In the genomic region with DNA sequence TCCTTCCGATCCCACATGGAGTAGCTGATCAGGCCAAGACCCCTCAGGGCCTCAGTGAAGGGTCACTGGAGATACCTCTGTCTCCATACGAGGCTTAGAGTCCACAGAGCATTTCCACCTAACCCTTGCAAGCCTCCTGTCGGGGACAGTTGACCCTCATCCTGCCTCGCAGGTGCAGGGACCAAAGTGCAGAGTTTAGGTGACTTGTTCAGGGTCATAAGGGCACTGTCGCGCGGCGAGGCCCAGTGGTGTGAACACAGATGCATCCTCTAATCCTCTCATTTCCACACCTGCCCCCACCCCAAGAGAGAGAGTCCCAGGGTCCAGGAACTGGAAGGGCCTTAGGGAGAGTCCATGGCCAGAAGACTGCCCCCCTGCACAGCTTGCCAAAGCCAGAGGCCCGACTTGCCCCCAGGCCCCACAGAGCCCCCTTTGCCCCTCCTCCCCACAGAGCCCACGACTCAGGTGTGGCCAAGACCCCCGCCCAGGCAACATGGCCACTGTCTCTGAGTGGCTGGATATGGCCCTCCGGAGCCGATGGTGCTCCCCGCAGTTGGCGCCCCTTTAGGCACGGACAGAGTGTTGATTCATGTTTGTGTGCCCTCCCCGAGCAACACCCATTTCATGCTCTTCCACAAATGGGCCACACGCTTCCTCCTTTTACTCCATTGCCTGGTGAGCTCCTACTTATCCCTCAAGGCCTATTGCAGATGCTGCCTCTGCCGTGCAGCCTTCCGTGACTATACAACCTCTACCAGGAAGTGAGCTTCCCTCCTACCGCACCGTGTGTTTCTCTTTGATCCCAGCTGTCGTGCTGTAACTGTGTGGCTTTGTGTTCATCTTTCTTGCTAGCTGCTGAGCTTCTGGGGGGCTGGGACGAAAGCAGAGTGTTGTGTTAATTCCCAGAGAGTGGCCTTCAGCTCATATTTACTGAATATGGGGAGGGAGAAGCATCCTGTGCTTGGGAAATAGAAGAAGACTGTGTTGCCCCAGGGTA, we compare ENCODE assay signal across 14 cellular contexts. TPM values are rescaled to one million over a fixed set of nuclear protein-coding genes. Genes with fewer than 3 reads are reported as not detected.
A peak's percentile ranks its signal among the peaks of the same experiment; 100 is the strongest.
DNase-seq lines count a peak whose midpoint lies in the region; ATAC-seq and TF ChIP-seq lines count a peak whose summit lies in the region.
"Had no signal": no experiment of that assay in that cellular context is flagged by ENCODE, and none has a peak within 500 bp of the region (broad histone marks: within the 10 kb centered on the region; RNA-seq: fewer than 3 reads in every experiment).

No MANE protein-coding gene starts in this region.

- TF ChIP-seq CTCF in SK-N-SH (IDR thresholded peaks at IDR 0.05) (no peak), Loucy (conservative IDR thresholded peaks at IDR 0.05; ENCODE audit: low read length) (no peak), endodermal cell (conservative IDR thresholded peaks at IDR 0.05) (no peak)

- H3F3A ChIP-seq in SK-N-SH (replicated peaks; ENCODE audit: insufficient read depth) (no peaks in the 10 kb centered on the region), Loucy (ENCODE audit: low read depth) (no peaks in the 10 kb centered on the region)

- no peak overlapping the region for H3K4me2 ChIP-seq in SK-N-SH
- H3K4me2 ChIP-seq in Loucy (ENCODE audit: low read depth, low read length, poor library complexity, severe bottlenecking): no peak overlapping the region
- H3K4me2 ChIP-seq: hepatocyte had no signal

- intact Hi-C loops in posterior vena cava (cut with DNase I) (loop anchor here in 1 of 2 donors (10.0 kb wide), 1 partner anchor 50 kb away; no protein-coding TSS in a partner anchor), left colon (cut with DNase I, micrococcal nuclease) (no loop called here)

- no peaks in the 10 kb centered on the region for H3K79me2 ChIP-seq in SK-N-SH (ENCODE audit: insufficient read depth)
- no peaks in the 10 kb centered on the region for H3K79me2 ChIP-seq in Loucy (ENCODE audit: insufficient read depth, low read length)
- H3K79me2 ChIP-seq: hepatocyte had no signal

- TF ChIP-seq EP300 in SK-N-SH (IDR thresholded peaks at IDR 0.05; ENCODE audit: borderline replicate concordance in 1 of 2, low read depth in 1 of 2, low read length in 1 of 2): no peak

- ATAC-seq in SK-N-SH treated with all-trans-retinoic acid at 6 μM for 48 hours: no peak
- ATAC-seq in left colon: no peak

- H3K36me3 Mint-ChIP-seq in activated naive CD8-positive, alpha-beta T cell: peaks cover 3% of the 10 kb centered on the region
- H3K36me3 Mint-ChIP-seq in endodermal cell (ENCODE audit: low read depth): no peaks in the 10 kb centered on the region

- H3K9ac ChIP-seq in SK-N-SH: no peak overlapping the region
- H3K9ac ChIP-seq in Loucy (ENCODE audit: low read depth, low read length, poor library complexity, severe bottlenecking): no peak overlapping the region
- H3K9ac ChIP-seq in endodermal cell (ENCODE audit: extremely low read depth, low read length, poor library complexity, severe bottlenecking): no peak overlapping the region

- H3K27ac ChIP-seq in SK-N-SH (ENCODE audit: low read depth in 2 of 2, low read length in 1 of 2) (no peak overlapping the region), endodermal cell (ENCODE audit: low read depth, low read length) (no peak overlapping the region)
- H3K27ac ChIP-seq in effector memory CD4-positive, alpha-beta T cell (ENCODE audit: insufficient read depth, low read length, poor library complexity, severe bottlenecking): no peak overlapping the region
- H3K27ac ChIP-seq: 22Rv1, hepatocyte, SK-N-MC had no signal

- WGBS in SK-N-SH (ENCODE audit: low lambda C conversion rate): 38% methylated on average over 18 of the region's 24 CpGs
- WGBS in endodermal cell (ENCODE audit: insufficient coverage in 1 of 2, insufficient read length in 1 of 2), 2 experiments: 91 to 92% methylated on average over 17 to 24 of the region's 24 CpGs

- H3K36me3 ChIP-seq in SK-N-SH (replicated peaks in 1 of 2; ENCODE audit: control insufficient read depth in 1 of 2, insufficient read depth in 2 of 2, low read length in 1 of 2): no peaks in the 10 kb centered on the region
- H3K36me3 ChIP-seq in Loucy (ENCODE audit: insufficient read depth, low read length): no peaks in the 10 kb centered on the region
- no peaks in the 10 kb centered on the region for H3K36me3 ChIP-seq in endodermal cell (ENCODE audit: control insufficient read depth, insufficient read depth, low read length)
- H3K36me3 ChIP-seq in effector memory CD4-positive, alpha-beta T cell (ENCODE audit: control insufficient read depth, insufficient read depth, low read length): no peaks in the 10 kb centered on the region

- DNase-seq in SK-N-SH (no peak), posterior vena cava (ENCODE audit: low spot score) (peak; percentile 78), endodermal cell (no peak), left colon (no peak)
- DNase-seq in effector memory CD4-positive, alpha-beta T cell: no peak
- DNase-seq: NCI-H2171 treated with DMSO at 0.1 percent for 48 hours, stomach had no signal

- no peak overlapping the region for H2AFZ ChIP-seq in SK-N-SH (ENCODE audit: low read depth)
- H2AFZ ChIP-seq in Loucy (ENCODE audit: low read length): 0 out of 2 replicates have a peak overlapping the region, but pooled peaks have one; percentile 41
- H2AFZ ChIP-seq: hepatocyte had no signal

- H3K4me1 Mint-ChIP-seq in activated naive CD8-positive, alpha-beta T cell (ENCODE audit: low read depth): peaks cover 50% of the 10 kb centered on the region
- peaks cover 7% of the 10 kb centered on the region for H3K4me1 Mint-ChIP-seq in endodermal cell

- H3K27ac Mint-ChIP-seq in activated naive CD8-positive, alpha-beta T cell: peak overlapping the region; percentile 72
- no peak overlapping the region for H3K27ac Mint-ChIP-seq in endodermal cell

- H3K9me3 Mint-ChIP-seq in activated naive CD8-positive, alpha-beta T cell (ENCODE audit: low read depth): no peaks in the 10 kb centered on the region
- peaks cover 12% of the 10 kb centered on the region for H3K9me3 Mint-ChIP-seq in endodermal cell

- POLR2A ChIA-PET in SK-N-SH (lab: Yijun Ruan, JAX): no interaction called here

- H3K4me3 Mint-ChIP-seq in activated naive CD8-positive, alpha-beta T cell: peak overlapping the region; percentile 65
- H3K4me3 Mint-ChIP-seq in endodermal cell: no peak overlapping the region

- no peaks in the 10 kb centered on the region for H3K9me2 ChIP-seq in SK-N-SH
- no peaks in the 10 kb centered on the region for H3K9me2 ChIP-seq in Loucy (replicated peaks; ENCODE audit: low read depth, low read length)

- CTCF ChIA-PET in SK-N-SH (lab: Yijun Ruan, JAX): interaction anchor here (1.1 kb wide), 1 partner anchor 92 kb away, joined by 3 read pairs; no protein-coding TSS in a partner anchor

- H3K4me1 ChIP-seq in SK-N-SH (ENCODE audit: control insufficient read depth in 1 of 2, insufficient read depth in 2 of 2, low read depth in 1 of 2, low read length in 1 of 2) (no peaks in the 10 kb centered on the region), Loucy (ENCODE audit: insufficient read depth, low read length, poor library complexity, severe bottlenecking) (no peaks in the 10 kb centered on the region), endodermal cell (ENCODE audit: control insufficient read depth, insufficient read depth, low read length) (no peaks in the 10 kb centered on the region)
- H3K4me1 ChIP-seq in effector memory CD4-positive, alpha-beta T cell (ENCODE audit: control insufficient read depth, insufficient read depth, low read length, poor library complexity, severe bottlenecking): peaks cover 23% of the 10 kb centered on the region

- H3K9me3 ChIP-seq in SK-N-SH (no peaks in the 10 kb centered on the region), Loucy (ENCODE audit: insufficient read depth, low read depth, low read length) (no peaks in the 10 kb centered on the region), endodermal cell (ENCODE audit: control insufficient read depth, low read length) (peaks cover 7% of the 10 kb centered on the region)
- H3K9me3 ChIP-seq in effector memory CD4-positive, alpha-beta T cell (ENCODE audit: control insufficient read depth, low read length): no peaks in the 10 kb centered on the region
- H3K9me3 ChIP-seq: stomach had no signal

- H3K4me3 ChIP-seq in SK-N-SH (ENCODE audit: low read depth in 2 of 2, low read length in 1 of 2) (no peak overlapping the region), Loucy (ENCODE audit: low read length, poor library complexity, severe bottlenecking) (no peak overlapping the region), endodermal cell (ENCODE audit: low read length) (no peak overlapping the region)
- H3K4me3 ChIP-seq in effector memory CD4-positive, alpha-beta T cell (ENCODE audit: insufficient read depth, low read depth, low read length, poor library complexity, severe bottlenecking): no peak overlapping the region
- H3K4me3 ChIP-seq: hepatocyte, SK-N-MC had no signal

- no peak for TF ChIP-seq RAD21 in SK-N-SH (IDR thresholded peaks at IDR 0.05; ENCODE audit: low read length)

- H4K20me1 ChIP-seq in SK-N-SH (ENCODE audit: insufficient read depth) (no peaks in the 10 kb centered on the region), Loucy (ENCODE audit: insufficient read depth, low read length, poor library complexity, severe bottlenecking) (no peaks in the 10 kb centered on the region)

- H3K27me3 ChIP-seq in SK-N-SH (ENCODE audit: insufficient read depth): peaks cover 46% of the 10 kb centered on the region
- no peaks in the 10 kb centered on the region for H3K27me3 ChIP-seq in Loucy (ENCODE audit: insufficient read depth, low read length, poor library complexity, severe bottlenecking)
- no peaks in the 10 kb centered on the region for H3K27me3 ChIP-seq in endodermal cell (ENCODE audit: control insufficient read depth, insufficient read depth, low read length, poor library complexity, severe bottlenecking)
- peaks cover 10% of the 10 kb centered on the region for H3K27me3 ChIP-seq in effector memory CD4-positive, alpha-beta T cell (replicated peaks; ENCODE audit: control insufficient read depth, insufficient read depth, low read length, poor library complexity, severe bottlenecking)
- H3K27me3 ChIP-seq: hepatocyte had no signal

- H3K27me3 Mint-ChIP-seq in activated naive CD8-positive, alpha-beta T cell: no peaks in the 10 kb centered on the region
- H3K27me3 Mint-ChIP-seq in endodermal cell (ENCODE audit: insufficient read depth): peaks cover 9% of the 10 kb centered on the region

RNA-seq across cellular contexts. Expression of a gene that starts 1.7 kb away (rescaled TPM):
- not detected in 2 replicates for polyA plus RNA-seq in SK-N-SH (2012; rRNA removed)
- polyA plus RNA-seq in SK-N-SH (2012; cell fraction: cytosol; rRNA removed): not detected in 2 replicates
- 0.02 TPM in 1 of 2 replicates, not detected in the other for polyA plus RNA-seq in SK-N-SH (2012; cell fraction: nucleus; rRNA removed)
- total RNA-seq in posterior vena cava: 10 to 100 TPM in 1 of 2 donors, 1 to 10 TPM in 1; 7.7 to 11.3 TPM
- 10 to 100 TPM in 1 of 2 donors, 1 to 10 TPM in 1; 1.6 to 12.5 TPM for total RNA-seq in endodermal cell
- 0.36 TPM for polyA plus RNA-seq in endodermal cell (2013, experiment 1 of 2)
- polyA plus RNA-seq in endodermal cell (2013, experiment 2 of 2): 0.33 TPM
- total RNA-seq in left colon: 1 to 10 TPM; 3.3 to 5.4 TPM
- total RNA-seq: G401 had no signal

RNA-seq across cellular contexts. Expression of a gene that starts 15.9 kb away (rescaled TPM):
- 18.0 and 19.2 TPM in 2 replicates for polyA plus RNA-seq in SK-N-SH (2012; rRNA removed)
- 5.8 and 11.3 TPM in 2 replicates for polyA plus RNA-seq in SK-N-SH (2012; cell fraction: cytosol; rRNA removed)
- 61.8 and 97.0 TPM in 2 replicates for polyA plus RNA-seq in SK-N-SH (2012; cell fraction: nucleus; rRNA removed)
- 10 to 100 TPM; 18.1 to 18.8 TPM for total RNA-seq in posterior vena cava
- total RNA-seq in endodermal cell: 10 to 100 TPM; 33.1 to 35.7 TPM
- polyA plus RNA-seq in endodermal cell (2013, experiment 1 of 2): 18.8 TPM
- 17.7 TPM for polyA plus RNA-seq in endodermal cell (2013, experiment 2 of 2)
- 10 to 100 TPM; 21.4 to 24.7 TPM for total RNA-seq in left colon

RNA-seq across cellular contexts. Expression of a gene that starts 55.2 kb away (rescaled TPM):
- polyA plus RNA-seq in SK-N-SH (2012; rRNA removed): 107 and 118 TPM in 2 replicates
- polyA plus RNA-seq in SK-N-SH (2012; cell fraction: cytosol; rRNA removed): 39.2 and 63.5 TPM in 2 replicates
- 260 and 292 TPM in 2 replicates for polyA plus RNA-seq in SK-N-SH (2012; cell fraction: nucleus; rRNA removed)
- total RNA-seq in posterior vena cava: 10 to 100 TPM; 74.1 to 91.3 TPM
- 100 to 1,000 TPM; 195 to 198 TPM for total RNA-seq in endodermal cell
- polyA plus RNA-seq in endodermal cell (2013, experiment 1 of 2): 97.2 TPM
- 95.3 TPM for polyA plus RNA-seq in endodermal cell (2013, experiment 2 of 2)
- total RNA-seq in left colon: 100 to 1,000 TPM; 239 to 245 TPM
